ENCODE assay signal across 11 cellular contexts in genomic region chr14:52355016-52355430, GRCh38.
DNase-seq lines count a peak whose midpoint lies in the region; ATAC-seq and TF ChIP-seq lines count a peak whose summit lies in the region.
"Had no signal": no experiment of that assay in that cellular context is flagged by ENCODE, and none has a peak within 500 bp of the region (broad histone marks: within the 10 kb centered on the region; RNA-seq: fewer than 3 reads in every experiment).

No MANE protein-coding gene starts in this region.

- peaks cover 43 to 46% of the 10 kb centered on the region in 2 donors for H3K4me1 Mint-ChIP-seq in effector memory CD8-positive, alpha-beta T cell (ENCODE audit: low read depth in 2 of 2)

- CTCF ChIA-PET in GM10248 (lab: Yijun Ruan, JAX) = no interaction called here

- TF ChIP-seq CTCF in GM20000 (IDR thresholded peaks at IDR 0.05; ENCODE audit: extremely low read depth, missing control alignments) (no peak), GM10248 (IDR thresholded peaks at IDR 0.05; ENCODE audit: control extremely low read depth, extremely low read depth, low read depth, missing control alignments) (no peak)

- DNase-seq in EH (ENCODE audit: low read depth) (peak; percentile 93), NOMO-1 treated with dmso at 0.1 percent for 144 hours (lab: John Stamatoyannopoulos, UW; ENCODE audit: unreplicated experiment) (peak; percentile 16), non-pigmented ciliary epithelial cell (ENCODE audit: low read depth) (peak; percentile 90), GM20000 (ENCODE audit: low spot score) (no peak), GM10248 (ENCODE audit: extremely low spot score) (no peak), DMS153 treated with DMSO at 0.1 percent for 48 hours (lab: John Stamatoyannopoulos, UW; ENCODE audit: unreplicated experiment) (no peak)
- no peak for DNase-seq in effector memory CD8-positive, alpha-beta T cell
- DNase-seq: activated T-cell treated with anti-CD3 and anti-CD28 coated beads for 4 hours; stimulated activated CD4-positive, alpha-beta T cell treated with anti-CD3 and anti-CD28 coated beads, Interleukin-1b, Interleukin-23, amount 100 ng/mL, for 48 hours had no signal

- ATAC-seq in effector memory CD8-positive, alpha-beta T cell (replicated peaks) = no peak
- no peak for ATAC-seq in HG02852 (IDR thresholded peaks at IDR 0.05; ENCODE audit: unreplicated experiment)
- ATAC-seq: GM12878 had no signal

- H3K27ac Mint-ChIP-seq in effector memory CD8-positive, alpha-beta T cell = peak overlapping the region; percentile 65 to 82

- no peaks in the 10 kb centered on the region for H3K27me3 Mint-ChIP-seq in effector memory CD8-positive, alpha-beta T cell

- H3K4me3 Mint-ChIP-seq in effector memory CD8-positive, alpha-beta T cell = no peak overlapping the region

- POLR2A ChIA-PET in GM10248 (lab: Yijun Ruan, JAX) = no interaction called here

- H3K36me3 Mint-ChIP-seq in effector memory CD8-positive, alpha-beta T cell (ENCODE audit: insufficient read depth) = no peaks in the 10 kb centered on the region

- peaks cover 0 to 5% of the 10 kb centered on the region in 2 donors for H3K9me3 Mint-ChIP-seq in effector memory CD8-positive, alpha-beta T cell

Comparison
In these comparisons a context has a peak if more than half of its experiments do, and no peak if none do; other contexts are left out.
1. DNase-seq: peak in EH (single experiment), NOMO-1 treated with dmso at 0.1 percent for 144 hours (single experiment) and non-pigmented ciliary epithelial cell (single experiment); none in effector memory CD8-positive, alpha-beta T cell (0 of 3), GM20000 (single experiment), GM10248 (single experiment) and DMS153 treated with DMSO at 0.1 percent for 48 hours (single experiment).